ENCODE assay signal across 19 cellular contexts in genomic region chr16:2897110-2897509, GRCh38. TPM values are rescaled to one million over a fixed set of nuclear protein-coding genes. Genes with fewer than 3 reads are reported as not detected.
A peak's percentile ranks its signal among the peaks of the same experiment; 100 is the strongest.
DNase-seq lines count a peak whose midpoint lies in the region; ATAC-seq lines count a peak whose summit lies in the region.
"Had no signal": no experiment of that assay in that cellular context is flagged by ENCODE, and none has a peak within 500 bp of the region (broad histone marks: within the 10 kb centered on the region; RNA-seq: fewer than 3 reads in every experiment).

No MANE protein-coding gene starts in this region.

- H3K27ac ChIP-seq in BLaER1, result peak overlapping the region; percentile 41

- no peaks in the 10 kb centered on the region for H3K9me3 ChIP-seq in BLaER1

- DNase-seq in HK-2 (ENCODE audit: unreplicated experiment) (peak; percentile 48), glomerular visceral epithelial cell (ENCODE audit: extremely low spot score) (peak; percentile 53), iPS-NIHi7 (ENCODE audit: extremely low spot score) (no peak), C1 segment of cervical spinal cord (lab: John Stamatoyannopoulos, UW) (no peak), left cardiac atrium (no peak)
- DNase-seq in activated T-cell treated with anti-CD3 and anti-CD28 coated beads, Interleukin-2, amount 50 U/mL, for 4 hours, result no peak
- DNase-seq: activated CD8-positive, alpha-beta memory T cell treated with anti-CD3 and anti-CD28 coated beads, Interleukin-2, amount 10 ng/mL, durations not matched to agents 7 days and 5 days; activated naive CD4-positive, alpha-beta T cell treated with anti-CD3 and anti-CD28 coated beads for 36 hours; DMS79; effector memory CD4-positive, alpha-beta T cell; foreskin fibroblast; KG1; kidney glomerular epithelial cell; NCI-H187 treated with DMSO at 0.1 percent for 48 hours; NCI-H774; stimulated activated CD4-positive, alpha-beta T cell treated with anti-CD3 and anti-CD28 coated beads, Interleukin-1b, Interleukin-23, amount 100 ng/mL, for 48 hours had no signal

- ATAC-seq in GM19043 (IDR thresholded peaks at IDR 0.05; ENCODE audit: low read depth, unreplicated experiment) (peak; percentile 68), left cardiac atrium (no peak)
- ATAC-seq in activated T-cell treated with anti-CD3 and anti-CD28 coated beads, Interleukin-2, amount 50 U/mL, for 4 hours, result no peak
- ATAC-seq: activated CD8-positive, alpha-beta memory T cell treated with anti-CD3 and anti-CD28 coated beads, Interleukin-2, amount 10 ng/mL, durations not matched to agents 7 days and 5 days had no signal

- no peaks in the 10 kb centered on the region for H3K27me3 ChIP-seq in BLaER1

- H3K9ac ChIP-seq in BLaER1, result 0 out of 2 replicates have a peak overlapping the region, but pooled peaks have one; percentile 50

- no peak overlapping the region for H3K4me3 ChIP-seq in BLaER1

- H3K36me3 Mint-ChIP-seq in activated T-cell treated with anti-CD3 and anti-CD28 coated beads, Interleukin-2, amount 50 U/mL, for 4 hours (ENCODE audit: insufficient read depth), result no peaks in the 10 kb centered on the region
- H3K36me3 Mint-ChIP-seq: activated CD8-positive, alpha-beta memory T cell treated with anti-CD3 and anti-CD28 coated beads, Interleukin-2, amount 10 ng/mL, durations not matched to agents 7 days and 5 days had no signal

- no peaks in the 10 kb centered on the region for H3K9me3 Mint-ChIP-seq in activated T-cell treated with anti-CD3 and anti-CD28 coated beads, Interleukin-2, amount 50 U/mL, for 4 hours
- H3K9me3 Mint-ChIP-seq: activated naive CD4-positive, alpha-beta T cell treated with anti-CD3 and anti-CD28 coated beads for 36 hours had no signal

- H3K36me3 ChIP-seq in BLaER1, result peaks cover 35% of the 10 kb centered on the region; the same call in 1 of the 2 replicates

- H3K27me3 Mint-ChIP-seq in activated T-cell treated with anti-CD3 and anti-CD28 coated beads, Interleukin-2, amount 50 U/mL, for 4 hours (ENCODE audit: low read depth), result no peaks in the 10 kb centered on the region
- H3K27me3 Mint-ChIP-seq: activated CD8-positive, alpha-beta memory T cell treated with anti-CD3 and anti-CD28 coated beads, Interleukin-2, amount 10 ng/mL, durations not matched to agents 7 days and 5 days had no signal

- intact Hi-C loops in left cardiac atrium (cut with DNase I), result no loop called here

- H3K4me1 ChIP-seq in BLaER1, result peaks cover 32% of the 10 kb centered on the region

- H3K4me2 ChIP-seq in BLaER1, result peak overlapping the region; percentile 63

- H4K20me1 ChIP-seq in BLaER1, result peaks cover 47% of the 10 kb centered on the region; the same call in 1 of the 2 replicates

- no peaks in the 10 kb centered on the region for H3K4me1 Mint-ChIP-seq in activated T-cell treated with anti-CD3 and anti-CD28 coated beads, Interleukin-2, amount 50 U/mL, for 4 hours (ENCODE audit: low read depth)
- H3K4me1 Mint-ChIP-seq: activated CD8-positive, alpha-beta memory T cell treated with anti-CD3 and anti-CD28 coated beads, Interleukin-2, amount 10 ng/mL, durations not matched to agents 7 days and 5 days had no signal

- no peak overlapping the region for H3K4me3 Mint-ChIP-seq in activated T-cell treated with anti-CD3 and anti-CD28 coated beads, Interleukin-2, amount 50 U/mL, for 4 hours
- H3K4me3 Mint-ChIP-seq: activated CD8-positive, alpha-beta memory T cell treated with anti-CD3 and anti-CD28 coated beads, Interleukin-2, amount 10 ng/mL, durations not matched to agents 7 days and 5 days; activated naive CD4-positive, alpha-beta T cell treated with anti-CD3 and anti-CD28 coated beads for 36 hours had no signal

RNA-seq across cellular contexts. Expression of gene FLYWCH2, which starts 14.1 kb away (rescaled TPM):
- 10 to 100 TPM; 25.7 to 28.7 (median 28.5) TPM for total RNA-seq in activated T-cell treated with anti-CD3 and anti-CD28 coated beads, Interleukin-2, amount 50 U/mL, for 4 hours
- total RNA-seq in left cardiac atrium, result 10 to 100 TPM; 27.1 to 29.1 TPM

RNA-seq across cellular contexts. Expression of gene FLYWCH1, which starts 14.6 kb away (rescaled TPM):
- total RNA-seq in activated T-cell treated with anti-CD3 and anti-CD28 coated beads, Interleukin-2, amount 50 U/mL, for 4 hours, result 10 to 100 TPM; 39.8 to 47.9 (median 46.8) TPM
- total RNA-seq in left cardiac atrium, result 10 to 100 TPM; 31.4 to 35.1 TPM

RNA-seq across cellular contexts. Expression of gene PRSS22, which starts 39.1 kb away (rescaled TPM):
- total RNA-seq in activated T-cell treated with anti-CD3 and anti-CD28 coated beads, Interleukin-2, amount 50 U/mL, for 4 hours, result under 1 TPM in 1 of 3 donors, not detected in 2; 0.37 TPM
- not detected for total RNA-seq in left cardiac atrium
- total RNA-seq: activated CD8-positive, alpha-beta memory T cell treated with anti-CD3 and anti-CD28 coated beads, Interleukin-2, amount 10 ng/mL, durations not matched to agents 7 days and 5 days; activated naive CD4-positive, alpha-beta T cell treated with anti-CD3 and anti-CD28 coated beads for 36 hours; SK-MEL-5 had no signal

Comparison
In these comparisons a context has a peak if more than half of its experiments do, and no peak if none do; other contexts are left out.
1. DNase-seq: peak in HK-2 (single experiment) and glomerular visceral epithelial cell (single experiment); none in iPS-NIHi7 (single experiment), activated T-cell treated with anti-CD3 and anti-CD28 coated beads, Interleukin-2, amount 50 U/mL, for 4 hours (single experiment), C1 segment of cervical spinal cord (0 of 14) and left cardiac atrium (single experiment).